In the genomic region with DNA sequence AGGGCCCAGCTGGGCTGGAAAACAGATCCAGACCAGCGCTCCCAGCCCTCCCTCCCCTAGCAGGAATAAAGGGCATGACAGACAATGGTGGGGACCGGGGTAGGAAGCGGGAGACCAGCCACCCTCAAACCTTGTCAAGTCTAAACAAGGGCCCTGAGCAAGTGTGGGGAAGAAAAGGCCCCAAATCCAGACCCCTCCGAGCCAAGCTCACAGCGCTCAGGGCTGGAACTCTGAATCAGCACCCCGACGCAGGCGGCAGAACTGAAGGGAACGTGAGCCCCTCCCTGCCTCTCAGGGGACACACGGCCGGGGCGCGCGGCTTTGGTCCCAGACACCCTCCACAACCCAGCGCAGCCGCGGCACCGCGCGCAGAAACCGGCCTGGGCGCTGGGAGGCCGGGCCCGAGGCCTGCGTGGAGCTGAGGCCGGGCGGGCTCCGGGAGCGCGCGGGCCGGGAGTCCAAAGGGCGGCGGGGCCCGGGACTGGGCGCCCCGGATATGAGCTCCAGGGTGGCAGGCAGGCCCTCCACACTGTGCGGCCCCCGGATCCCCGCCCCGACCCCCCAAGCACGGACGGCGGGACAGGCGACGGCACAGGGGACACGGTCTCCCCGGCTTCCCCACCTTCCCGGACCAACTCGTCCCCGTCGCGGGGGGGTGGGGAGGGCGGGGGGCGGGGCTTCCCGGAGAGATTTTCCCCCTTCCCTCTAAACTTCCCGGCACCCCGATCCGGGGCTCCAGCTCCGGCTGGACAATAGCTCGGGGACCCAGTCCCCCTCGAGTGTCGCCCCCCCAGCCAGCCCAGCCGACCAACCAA, we compare ENCODE assay signal across 1 cellular context.
TF ChIP-seq lines count a peak whose summit lies in the region.

No MANE protein-coding gene starts in this region.

TF ChIP-seq in GM12878, 131 proteins besides CTCF, POLR2A, EP300 and RAD21:
- no peak for TF ChIP-seq POLR2AphosphoS5 (IDR thresholded peaks at IDR 0.05; ENCODE audit: low read length)
- TF ChIP-seq ASH2L (IDR thresholded peaks at IDR 0.05; ENCODE audit: borderline replicate concordance, low read depth) = no peak
- no peak for TF ChIP-seq SREBF1 (IDR thresholded peaks at IDR 0.05; ENCODE audit: low read length)
- TF ChIP-seq ZNF274 (IDR thresholded peaks at IDR 0.05; ENCODE audit: insufficient read depth, insufficient read length) = no peak
- TF ChIP-seq, protein P1, sequence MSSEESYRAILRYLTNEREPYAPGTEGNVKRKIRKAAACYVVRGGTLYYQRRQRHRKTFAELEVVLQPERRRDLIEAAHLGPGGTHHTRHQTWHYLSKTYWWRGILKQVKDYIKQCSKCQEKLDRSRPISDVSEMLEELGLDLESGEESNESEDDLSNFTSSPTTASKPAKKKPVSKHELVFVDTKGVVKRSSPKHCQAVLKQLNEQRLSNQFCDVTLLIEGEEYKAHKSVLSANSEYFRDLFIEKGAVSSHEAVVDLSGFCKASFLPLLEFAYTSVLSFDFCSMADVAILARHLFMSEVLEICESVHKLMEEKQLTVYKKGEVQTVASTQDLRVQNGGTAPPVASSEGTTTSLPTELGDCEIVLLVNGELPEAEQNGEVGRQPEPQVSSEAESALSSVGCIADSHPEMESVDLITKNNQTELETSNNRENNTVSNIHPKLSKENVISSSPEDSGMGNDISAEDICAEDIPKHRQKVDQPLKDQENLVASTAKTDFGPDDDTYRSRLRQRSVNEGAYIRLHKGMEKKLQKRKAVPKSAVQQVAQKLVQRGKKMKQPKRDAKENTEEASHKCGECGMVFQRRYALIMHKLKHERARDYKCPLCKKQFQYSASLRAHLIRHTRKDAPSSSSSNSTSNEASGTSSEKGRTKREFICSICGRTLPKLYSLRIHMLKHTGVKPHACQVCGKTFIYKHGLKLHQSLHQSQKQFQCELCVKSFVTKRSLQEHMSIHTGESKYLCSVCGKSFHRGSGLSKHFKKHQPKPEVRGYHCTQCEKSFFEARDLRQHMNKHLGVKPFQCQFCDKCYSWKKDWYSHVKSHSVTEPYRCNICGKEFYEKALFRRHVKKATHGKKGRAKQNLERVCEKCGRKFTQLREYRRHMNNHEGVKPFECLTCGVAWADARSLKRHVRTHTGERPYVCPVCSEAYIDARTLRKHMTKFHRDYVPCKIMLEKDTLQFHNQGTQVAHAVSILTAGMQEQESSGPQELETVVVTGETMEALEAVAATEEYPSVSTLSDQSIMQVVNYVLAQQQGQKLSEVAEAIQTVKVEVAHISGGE (CRISPR knock-in tag; IDR thresholded peaks at IDR 0.05) = no peak
- no peak for TF ChIP-seq MTA3 (IDR thresholded peaks at IDR 0.05; ENCODE audit: borderline replicate concordance, low read length)
- TF ChIP-seq, protein P2, sequence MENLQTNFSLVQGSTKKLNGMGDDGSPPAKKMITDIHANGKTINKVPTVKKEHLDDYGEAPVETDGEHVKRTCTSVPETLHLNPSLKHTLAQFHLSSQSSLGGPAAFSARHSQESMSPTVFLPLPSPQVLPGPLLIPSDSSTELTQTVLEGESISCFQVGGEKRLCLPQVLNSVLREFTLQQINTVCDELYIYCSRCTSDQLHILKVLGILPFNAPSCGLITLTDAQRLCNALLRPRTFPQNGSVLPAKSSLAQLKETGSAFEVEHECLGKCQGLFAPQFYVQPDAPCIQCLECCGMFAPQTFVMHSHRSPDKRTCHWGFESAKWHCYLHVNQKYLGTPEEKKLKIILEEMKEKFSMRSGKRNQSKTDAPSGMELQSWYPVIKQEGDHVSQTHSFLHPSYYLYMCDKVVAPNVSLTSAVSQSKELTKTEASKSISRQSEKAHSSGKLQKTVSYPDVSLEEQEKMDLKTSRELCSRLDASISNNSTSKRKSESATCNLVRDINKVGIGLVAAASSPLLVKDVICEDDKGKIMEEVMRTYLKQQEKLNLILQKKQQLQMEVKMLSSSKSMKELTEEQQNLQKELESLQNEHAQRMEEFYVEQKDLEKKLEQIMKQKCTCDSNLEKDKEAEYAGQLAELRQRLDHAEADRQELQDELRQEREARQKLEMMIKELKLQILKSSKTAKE (IDR thresholded peaks at IDR 0.05; ENCODE audit: low read depth, poor library complexity, severe bottlenecking) = no peak
- no peak for TF ChIP-seq FOS (IDR thresholded peaks at IDR 0.05; ENCODE audit: borderline replicate concordance, extremely low read depth, insufficient read length)
- TF ChIP-seq PML (IDR thresholded peaks at IDR 0.05; ENCODE audit: low read length) = no peak
- no peak for TF ChIP-seq CHD4 (IDR thresholded peaks at IDR 0.05)
- no peak for TF ChIP-seq MEF2B (IDR thresholded peaks at IDR 0.05; ENCODE audit: partially characterized antibody, poor library complexity, severe bottlenecking)
- TF ChIP-seq, protein P3, sequence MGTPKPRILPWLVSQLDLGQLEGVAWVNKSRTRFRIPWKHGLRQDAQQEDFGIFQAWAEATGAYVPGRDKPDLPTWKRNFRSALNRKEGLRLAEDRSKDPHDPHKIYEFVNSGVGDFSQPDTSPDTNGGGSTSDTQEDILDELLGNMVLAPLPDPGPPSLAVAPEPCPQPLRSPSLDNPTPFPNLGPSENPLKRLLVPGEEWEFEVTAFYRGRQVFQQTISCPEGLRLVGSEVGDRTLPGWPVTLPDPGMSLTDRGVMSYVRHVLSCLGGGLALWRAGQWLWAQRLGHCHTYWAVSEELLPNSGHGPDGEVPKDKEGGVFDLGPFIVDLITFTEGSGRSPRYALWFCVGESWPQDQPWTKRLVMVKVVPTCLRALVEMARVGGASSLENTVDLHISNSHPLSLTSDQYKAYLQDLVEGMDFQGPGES (IDR thresholded peaks at IDR 0.05) = no peak
- TF ChIP-seq HDAC2 (IDR thresholded peaks at IDR 0.05) = no peak
- no peak for TF ChIP-seq IRF4 (IDR thresholded peaks at IDR 0.05; ENCODE audit: low read depth, low read length)
- no peak for TF ChIP-seq BRCA1 (IDR thresholded peaks at IDR 0.05; ENCODE audit: low read depth, low read length)
- no peak for TF ChIP-seq MXI1 (IDR thresholded peaks at IDR 0.05; ENCODE audit: low read depth, low read length)
- TF ChIP-seq RELA (IDR thresholded peaks at IDR 0.05; ENCODE audit: borderline replicate concordance, partially characterized antibody) = no peak
- TF ChIP-seq GABPA (IDR thresholded peaks at IDR 0.05; ENCODE audit: low read depth) = no peak
- no peak for TF ChIP-seq ATF7 (IDR thresholded peaks at IDR 0.05; ENCODE audit: low read depth)
- TF ChIP-seq, protein P4, sequence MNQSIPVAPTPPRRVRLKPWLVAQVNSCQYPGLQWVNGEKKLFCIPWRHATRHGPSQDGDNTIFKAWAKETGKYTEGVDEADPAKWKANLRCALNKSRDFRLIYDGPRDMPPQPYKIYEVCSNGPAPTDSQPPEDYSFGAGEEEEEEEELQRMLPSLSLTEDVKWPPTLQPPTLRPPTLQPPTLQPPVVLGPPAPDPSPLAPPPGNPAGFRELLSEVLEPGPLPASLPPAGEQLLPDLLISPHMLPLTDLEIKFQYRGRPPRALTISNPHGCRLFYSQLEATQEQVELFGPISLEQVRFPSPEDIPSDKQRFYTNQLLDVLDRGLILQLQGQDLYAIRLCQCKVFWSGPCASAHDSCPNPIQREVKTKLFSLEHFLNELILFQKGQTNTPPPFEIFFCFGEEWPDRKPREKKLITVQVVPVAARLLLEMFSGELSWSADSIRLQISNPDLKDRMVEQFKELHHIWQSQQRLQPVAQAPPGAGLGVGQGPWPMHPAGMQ (IDR thresholded peaks at IDR 0.05; ENCODE audit: borderline replicate concordance) = no peak
